9 cellular contexts compared by ENCODE assay signal in the genomic region with DNA sequence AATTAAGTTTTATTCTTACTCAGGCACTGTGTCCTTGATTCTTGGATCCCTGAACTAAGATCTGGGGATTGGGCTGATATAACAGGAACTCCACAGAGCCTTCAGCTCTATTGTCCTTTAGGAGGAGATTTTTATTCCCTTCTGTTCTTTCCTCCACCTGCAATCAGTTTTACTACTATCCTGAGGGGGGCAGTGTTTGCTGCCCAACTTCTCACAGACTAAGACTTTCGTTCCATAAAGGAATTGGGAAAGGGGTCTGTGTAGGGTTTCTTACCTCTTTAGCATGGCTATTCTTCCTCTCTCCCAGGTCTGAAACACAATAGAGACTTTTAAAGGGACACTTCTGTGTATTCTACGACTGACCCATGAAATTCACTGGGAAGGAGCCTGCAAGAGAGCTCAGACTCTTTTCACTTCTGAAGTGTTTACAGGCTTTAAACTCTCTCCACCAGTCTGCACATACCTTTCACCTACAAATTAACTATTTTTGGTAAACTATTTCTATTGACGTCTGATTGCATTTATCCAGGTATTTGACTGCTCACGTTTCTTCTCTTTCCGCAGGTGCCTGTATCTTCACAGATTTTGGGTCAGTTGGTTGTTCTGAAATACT.
DNase-seq lines count a peak whose midpoint lies in the region; ATAC-seq, FAIRE-seq and TF ChIP-seq lines count a peak whose summit lies in the region.
"Had no signal": no experiment of that assay in that cellular context is flagged by ENCODE, and none has a peak within 500 bp of the region (broad histone marks: within the 10 kb centered on the region; RNA-seq: fewer than 3 reads in every experiment).

No MANE protein-coding gene starts in this region.

- no peaks in the 10 kb centered on the region for H3K79me2 ChIP-seq in astrocyte (ENCODE audit: insufficient read depth, low read length)

- no peaks in the 10 kb centered on the region for H3K4me1 ChIP-seq in astrocyte (ENCODE audit: insufficient read depth, low read length)

- H3K9me3 Mint-ChIP-seq in astrocyte (ENCODE audit: unreplicated experiment): no peaks in the 10 kb centered on the region
- H3K9me3 Mint-ChIP-seq in activated naive CD8-positive, alpha-beta T cell treated with anti-CD3 and anti-CD28 coated beads, Interleukin-2, amount 50 U/mL, for 24 hours: peaks cover 8% of the 10 kb centered on the region
- H3K9me3 Mint-ChIP-seq: activated naive CD4-positive, alpha-beta T cell treated with anti-CD3 and anti-CD28 coated beads, Interleukin-2, amount 50 U/mL, for 24 hours had no signal

- H3K36me3 ChIP-seq in astrocyte (ENCODE audit: insufficient read depth, low read length): no peaks in the 10 kb centered on the region

- H3K4me2 ChIP-seq in astrocyte (ENCODE audit: low read length): peak overlapping the region; percentile 36

- no peaks in the 10 kb centered on the region for H3K27me3 Mint-ChIP-seq in astrocyte (ENCODE audit: low read depth, unreplicated experiment)
- H3K27me3 Mint-ChIP-seq in activated naive CD8-positive, alpha-beta T cell treated with anti-CD3 and anti-CD28 coated beads, Interleukin-2, amount 50 U/mL, for 24 hours: no peaks in the 10 kb centered on the region
- H3K27me3 Mint-ChIP-seq: activated naive CD4-positive, alpha-beta T cell treated with anti-CD3 and anti-CD28 coated beads, Interleukin-2, amount 50 U/mL, for 24 hours had no signal

- H3K4me1 Mint-ChIP-seq in astrocyte (ENCODE audit: low read depth, unreplicated experiment): no peaks in the 10 kb centered on the region
- no peaks in the 10 kb centered on the region for H3K4me1 Mint-ChIP-seq in activated naive CD8-positive, alpha-beta T cell treated with anti-CD3 and anti-CD28 coated beads, Interleukin-2, amount 50 U/mL, for 24 hours
- H3K4me1 Mint-ChIP-seq: activated naive CD4-positive, alpha-beta T cell treated with anti-CD3 and anti-CD28 coated beads, Interleukin-2, amount 50 U/mL, for 24 hours had no signal

- ATAC-seq in HG03442 (IDR thresholded peaks at IDR 0.05; ENCODE audit: unreplicated experiment) (peak; percentile 74), GM18861 (IDR thresholded peaks at IDR 0.05; ENCODE audit: unreplicated experiment) (no peak), GM18873 (IDR thresholded peaks at IDR 0.05; ENCODE audit: low FRiP score, unreplicated experiment) (no peak)
- ATAC-seq in activated naive CD8-positive, alpha-beta T cell treated with anti-CD3 and anti-CD28 coated beads, Interleukin-2, amount 50 U/mL, for 24 hours: no peak

- TF ChIP-seq CTCF in D721Med (IDR thresholded peaks at IDR 0.05; ENCODE audit: insufficient read depth, missing control alignments) (peak; percentile 64), astrocyte (IDR thresholded peaks at IDR 0.05; ENCODE audit: insufficient read depth, low read depth, low read length) (peak; percentile 67)

- H3K4me3 ChIP-seq in astrocyte (ENCODE audit: insufficient read depth, low read depth, low read length): no peak overlapping the region

- no peaks in the 10 kb centered on the region for H4K20me1 ChIP-seq in astrocyte (ENCODE audit: insufficient read depth, low read length)

- no peak for DNase-seq in D721Med (ENCODE audit: insufficient read length, low spot score)
- no peak for DNase-seq in astrocyte (ENCODE audit: low read depth)
- DNase-seq in lung microvascular endothelial cell (ENCODE audit: low read depth in 2 of 2): peak; percentile 22 to 30
- DNase-seq in activated naive CD8-positive, alpha-beta T cell treated with anti-CD3 and anti-CD28 coated beads, Interleukin-2, amount 50 U/mL, for 24 hours: no peak
- DNase-seq in GF-D8 (lab: John Stamatoyannopoulos, UW): no peak

- no peaks in the 10 kb centered on the region for H3K9me3 ChIP-seq in astrocyte (ENCODE audit: insufficient read depth, low read depth, low read length)

- H3K27ac Mint-ChIP-seq in astrocyte (ENCODE audit: unreplicated experiment): no peak overlapping the region
- no peak overlapping the region for H3K27ac Mint-ChIP-seq in activated naive CD8-positive, alpha-beta T cell treated with anti-CD3 and anti-CD28 coated beads, Interleukin-2, amount 50 U/mL, for 24 hours
- H3K27ac Mint-ChIP-seq: activated naive CD4-positive, alpha-beta T cell treated with anti-CD3 and anti-CD28 coated beads, Interleukin-2, amount 50 U/mL, for 24 hours had no signal

- no peak overlapping the region for H3K4me3 Mint-ChIP-seq in astrocyte (ENCODE audit: unreplicated experiment)
- H3K4me3 Mint-ChIP-seq in activated naive CD8-positive, alpha-beta T cell treated with anti-CD3 and anti-CD28 coated beads, Interleukin-2, amount 50 U/mL, for 24 hours: no peak overlapping the region
- H3K4me3 Mint-ChIP-seq: activated naive CD4-positive, alpha-beta T cell treated with anti-CD3 and anti-CD28 coated beads, Interleukin-2, amount 50 U/mL, for 24 hours had no signal

- no peak overlapping the region for H3K9ac ChIP-seq in astrocyte (ENCODE audit: low read length)

- FAIRE-seq in D721Med (lab: Jason Lieb, UNC) (no peak), astrocyte (lab: Jason Lieb, UNC) (no peak)

- no peak overlapping the region for H3K27ac ChIP-seq in astrocyte (ENCODE audit: low read depth, low read length)

- H3K27me3 ChIP-seq in astrocyte (ENCODE audit: insufficient read depth, low read length): no peaks in the 10 kb centered on the region

- no peaks in the 10 kb centered on the region for H3K36me3 Mint-ChIP-seq in astrocyte (ENCODE audit: low read depth, unreplicated experiment)
- no peaks in the 10 kb centered on the region for H3K36me3 Mint-ChIP-seq in activated naive CD8-positive, alpha-beta T cell treated with anti-CD3 and anti-CD28 coated beads, Interleukin-2, amount 50 U/mL, for 24 hours (ENCODE audit: low read depth)
- H3K36me3 Mint-ChIP-seq: activated naive CD4-positive, alpha-beta T cell treated with anti-CD3 and anti-CD28 coated beads, Interleukin-2, amount 50 U/mL, for 24 hours had no signal

- H2AFZ ChIP-seq in astrocyte (ENCODE audit: low read depth, low read length): no peak overlapping the region

Comparison
In these comparisons a context has a peak if more than half of its experiments do, and no peak if none do; other contexts are left out.
1. DNase-seq: peak in lung microvascular endothelial cell (2 of 2); none in D721Med (single experiment), astrocyte (single experiment), activated naive CD8-positive, alpha-beta T cell treated with anti-CD3 and anti-CD28 coated beads, Interleukin-2, amount 50 U/mL, for 24 hours (single experiment) and GF-D8 (single experiment).